ENCODE assay signal across 1 cellular context in the genomic region with DNA sequence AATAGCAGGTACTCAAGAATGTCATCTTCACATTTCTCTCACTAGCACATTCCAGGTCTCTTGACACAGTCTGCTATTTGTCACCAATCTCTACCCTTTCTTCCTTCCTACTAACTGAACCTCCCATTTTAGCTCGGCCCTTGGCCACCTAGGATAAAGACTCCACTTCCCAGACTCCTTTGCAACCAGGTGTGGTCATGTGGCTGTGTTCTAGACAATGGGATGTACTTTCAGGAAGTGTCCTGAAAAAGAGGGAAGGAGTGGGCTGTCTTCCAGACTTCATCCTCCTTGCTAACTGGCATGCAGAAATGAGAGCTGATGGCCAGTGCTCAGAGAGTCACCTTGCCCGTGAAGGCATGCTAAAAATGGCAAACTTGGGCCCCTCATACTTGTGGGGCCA.
TF ChIP-seq lines count a peak whose summit lies in the region.

No MANE protein-coding gene starts in this region.

TF ChIP-seq in HCT116, 20 proteins besides CTCF, POLR2A, EP300 and RAD21 (continued from another document):
- TF ChIP-seq, protein P1, sequence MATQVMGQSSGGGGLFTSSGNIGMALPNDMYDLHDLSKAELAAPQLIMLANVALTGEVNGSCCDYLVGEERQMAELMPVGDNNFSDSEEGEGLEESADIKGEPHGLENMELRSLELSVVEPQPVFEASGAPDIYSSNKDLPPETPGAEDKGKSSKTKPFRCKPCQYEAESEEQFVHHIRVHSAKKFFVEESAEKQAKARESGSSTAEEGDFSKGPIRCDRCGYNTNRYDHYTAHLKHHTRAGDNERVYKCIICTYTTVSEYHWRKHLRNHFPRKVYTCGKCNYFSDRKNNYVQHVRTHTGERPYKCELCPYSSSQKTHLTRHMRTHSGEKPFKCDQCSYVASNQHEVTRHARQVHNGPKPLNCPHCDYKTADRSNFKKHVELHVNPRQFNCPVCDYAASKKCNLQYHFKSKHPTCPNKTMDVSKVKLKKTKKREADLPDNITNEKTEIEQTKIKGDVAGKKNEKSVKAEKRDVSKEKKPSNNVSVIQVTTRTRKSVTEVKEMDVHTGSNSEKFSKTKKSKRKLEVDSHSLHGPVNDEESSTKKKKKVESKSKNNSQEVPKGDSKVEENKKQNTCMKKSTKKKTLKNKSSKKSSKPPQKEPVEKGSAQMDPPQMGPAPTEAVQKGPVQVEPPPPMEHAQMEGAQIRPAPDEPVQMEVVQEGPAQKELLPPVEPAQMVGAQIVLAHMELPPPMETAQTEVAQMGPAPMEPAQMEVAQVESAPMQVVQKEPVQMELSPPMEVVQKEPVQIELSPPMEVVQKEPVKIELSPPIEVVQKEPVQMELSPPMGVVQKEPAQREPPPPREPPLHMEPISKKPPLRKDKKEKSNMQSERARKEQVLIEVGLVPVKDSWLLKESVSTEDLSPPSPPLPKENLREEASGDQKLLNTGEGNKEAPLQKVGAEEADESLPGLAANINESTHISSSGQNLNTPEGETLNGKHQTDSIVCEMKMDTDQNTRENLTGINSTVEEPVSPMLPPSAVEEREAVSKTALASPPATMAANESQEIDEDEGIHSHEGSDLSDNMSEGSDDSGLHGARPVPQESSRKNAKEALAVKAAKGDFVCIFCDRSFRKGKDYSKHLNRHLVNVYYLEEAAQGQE (IDR thresholded peaks at IDR 0.05; ENCODE audit: low read depth), result no peak
- no peak for TF ChIP-seq EZH2phosphoT487 (IDR thresholded peaks at IDR 0.05; ENCODE audit: borderline replicate concordance)
- TF ChIP-seq JUND (IDR thresholded peaks at IDR 0.05), result no peak
- no peak for TF ChIP-seq ZFX (IDR thresholded peaks at IDR 0.05)
- peak; percentile 62 for TF ChIP-seq ELF1 (IDR thresholded peaks at IDR 0.05; ENCODE audit: borderline replicate concordance, low read depth)
- TF ChIP-seq POLR2AphosphoS5 (IDR thresholded peaks at IDR 0.05; ENCODE audit: low read depth, low read length), result no peak
TF ChIP-seq in HCT116: peak in this region for 1.
